ENCODE assay signal across 21 cellular contexts in genomic region chr12:25040593-25040992, GRCh38.
DNase-seq lines count a peak whose midpoint lies in the region; ATAC-seq, FAIRE-seq and TF ChIP-seq lines count a peak whose summit lies in the region.
"Had no signal": no experiment of that assay in that cellular context is flagged by ENCODE, and none has a peak within 500 bp of the region (broad histone marks: within the 10 kb centered on the region; RNA-seq: fewer than 3 reads in every experiment).

No MANE protein-coding gene starts in this region.

- no CpG with 5 or more reads among the region's 4 CpGs for WGBS in right lobe of liver (ENCODE audit: insufficient coverage, low coverage, low lambda C conversion rate, missing lambda C conversion rate)
- 88% methylated on average over 4 of the region's 4 CpGs for whole genome bisulfite sequencing in HepG2 (ENCODE audit: low lambda C conversion rate)
- WGBS in esophagus muscularis mucosa, result 73% methylated on average over 4 of the region's 4 CpGs

- H3K27me3 ChIP-seq in right lobe of liver (no peaks in the 10 kb centered on the region), HepG2 (ENCODE audit: control insufficient read depth in 1 of 2, insufficient read depth in 2 of 2, low read length in 2 of 2) (no peaks in the 10 kb centered on the region; a peak in 1 of 5 replicates), osteoblast (ENCODE audit: insufficient read depth, low read length) (peaks cover 3% of the 10 kb centered on the region), esophagus muscularis mucosa (no peaks in the 10 kb centered on the region)

- no peak overlapping the region for H3K9ac ChIP-seq in HepG2 (ENCODE audit: insufficient read depth, low read depth, low read length)

- no peak for FAIRE-seq in HepG2 (lab: Jason Lieb, UNC)

- no peak for DNase-seq in right lobe of liver
- DNase-seq in HepG2 (ENCODE audit: low spot score), result no peak
- DNase-seq in osteoblast (ENCODE audit: insufficient read length, low spot score, missing footprints), result no peak
- DNase-seq in cerebellar nuclear complex (lab: John Stamatoyannopoulos, UW), result no peak
- DNase-seq in esophagus muscularis mucosa (ENCODE audit: extremely low spot score), result no peak
- DNase-seq in NCI-H187 treated with DMSO at 0.1 percent for 48 hours (lab: John Stamatoyannopoulos, UW), result no peak
- DNase-seq: AML-193; CD4-positive, alpha-beta memory T cell; DMS79; GDM1; GOT3; HFFc6; KBM-7; NCI-H1092; NCI-H1694; NCI-H2171; NCI-H446 treated with DMSO at 0.1 percent for 48 hours; NCI-H82 had no signal

- H3K4me3 ChIP-seq in right lobe of liver (no peak overlapping the region), HepG2 (replicated peaks in 1 of 3; ENCODE audit: insufficient read depth in 1 of 3, low read depth in 2 of 3, low read length in 3 of 3) (no peak overlapping the region), osteoblast (ENCODE audit: insufficient read depth, low read length) (no peak overlapping the region), esophagus muscularis mucosa (no peak overlapping the region)

- H3K9me3 ChIP-seq in right lobe of liver (no peaks in the 10 kb centered on the region), HepG2 (ENCODE audit: low read length) (no peaks in the 10 kb centered on the region), osteoblast (ENCODE audit: low read depth, low read length) (no peaks in the 10 kb centered on the region), esophagus muscularis mucosa (no peaks in the 10 kb centered on the region)

- H3K4me1 Mint-ChIP-seq in dendritic cell treated with granulocyte-macrophage colony-stimulating factor and Interleukin-4, amounts not matched to agents 40 ng/mL and 50 ng/mL, for 4 days (ENCODE audit: low read depth), result peaks cover 15% of the 10 kb centered on the region

- H3K27ac Mint-ChIP-seq in dendritic cell treated with granulocyte-macrophage colony-stimulating factor and Interleukin-4, amounts not matched to agents 40 ng/mL and 50 ng/mL, for 4 days, result peak overlapping the region; percentile 28
- H3K27ac Mint-ChIP-seq: CD4-positive, alpha-beta memory T cell; HFFc6 had no signal

- TF ChIP-seq POLR2A in right lobe of liver (IDR thresholded peaks at IDR 0.05) (no peak), HepG2 (IDR thresholded peaks at IDR 0.05; ENCODE audit: insufficient read depth in 1 of 2, low read depth in 2 of 2, low read length in 2 of 2) (no peak), esophagus muscularis mucosa (IDR thresholded peaks at IDR 0.05; ENCODE audit: low read depth) (no peak)

- H3K27ac ChIP-seq in right lobe of liver (no peak overlapping the region), HepG2 (ENCODE audit: extremely low read length, insufficient read depth, low read length) (no peak overlapping the region), osteoblast (ENCODE audit: low read depth, low read length) (no peak overlapping the region), esophagus muscularis mucosa (replicated peaks in 1 of 4) (peak overlapping the region in 1 of 4 donors; percentile 1)

- H3K4me3 Mint-ChIP-seq in dendritic cell treated with granulocyte-macrophage colony-stimulating factor and Interleukin-4, amounts not matched to agents 40 ng/mL and 50 ng/mL, for 4 days, result no peak overlapping the region
- H3K4me3 Mint-ChIP-seq: CD4-positive, alpha-beta memory T cell had no signal

- no peaks in the 10 kb centered on the region for H4K20me1 ChIP-seq in HepG2 (ENCODE audit: insufficient read depth, low read length)
- H4K20me1 ChIP-seq in osteoblast (ENCODE audit: insufficient read depth, low read length), result no peaks in the 10 kb centered on the region

- H3K79me2 ChIP-seq in HepG2 (ENCODE audit: insufficient read depth, low read length) (no peaks in the 10 kb centered on the region), osteoblast (ENCODE audit: insufficient read depth, low read length) (no peaks in the 10 kb centered on the region)

- intact Hi-C loops in right lobe of liver (cut with DNase I) (no loop called here), HepG2 (cut with micrococcal nuclease; ENCODE audit: unreplicated experiment) (no loop called here), esophagus muscularis mucosa (cut with DNase I) (no loop called here)
- intact Hi-C loops in dendritic cell treated with granulocyte-macrophage colony-stimulating factor and Interleukin-4, amounts not matched to agents 40 ng/mL and 50 ng/mL, for 4 days (cut with micrococcal nuclease), result no loop called here

- CTCF ChIA-PET in HepG2 (lab: Yijun Ruan, JAX; ENCODE audit: low intra/inter-chr PET ratio, low total read pairs), result no interaction called here

- POLR2A ChIA-PET in HepG2 (lab: Yijun Ruan, JAX), result no interaction called here

- BruUV-seq in HepG2 (replicated peaks; lab: Mats Ljungman, UMichigan), result no TSS peak

- H3K27me3 Mint-ChIP-seq in dendritic cell treated with granulocyte-macrophage colony-stimulating factor and Interleukin-4, amounts not matched to agents 40 ng/mL and 50 ng/mL, for 4 days, result no peaks in the 10 kb centered on the region

- H3K4me1 ChIP-seq in right lobe of liver (no peaks in the 10 kb centered on the region), HepG2 (ENCODE audit: insufficient read depth, low read length) (no peaks in the 10 kb centered on the region), osteoblast (ENCODE audit: insufficient read depth, low read length) (no peaks in the 10 kb centered on the region), esophagus muscularis mucosa (no peaks in the 10 kb centered on the region)

- no peak for TF ChIP-seq CTCF in right lobe of liver (IDR thresholded peaks at IDR 0.05)
- no peak for TF ChIP-seq CTCF in HepG2 (CRISPR knock-in tag; IDR thresholded peaks at IDR 0.05)
- no peak for TF ChIP-seq CTCF in osteoblast (IDR thresholded peaks at IDR 0.05; ENCODE audit: extremely low read depth, low read depth, low read length)
- no peak for TF ChIP-seq CTCF in esophagus muscularis mucosa (IDR thresholded peaks at IDR 0.05)

- H3K9me3 Mint-ChIP-seq in dendritic cell treated with granulocyte-macrophage colony-stimulating factor and Interleukin-4, amounts not matched to agents 40 ng/mL and 50 ng/mL, for 4 days, result peaks cover 2% of the 10 kb centered on the region

- H3K36me3 Mint-ChIP-seq in dendritic cell treated with granulocyte-macrophage colony-stimulating factor and Interleukin-4, amounts not matched to agents 40 ng/mL and 50 ng/mL, for 4 days (ENCODE audit: low read depth), result no peaks in the 10 kb centered on the region

- ATAC-seq in right lobe of liver (peak in 3 of 4 donors; percentile 45 to 76 (median 55)), HepG2 (no peak)
- ATAC-seq: Panc1, Right ventricle myocardium inferior had no signal

- H2AFZ ChIP-seq in HepG2 (ENCODE audit: low read length) (no peak overlapping the region), osteoblast (ENCODE audit: low read length) (peak overlapping the region; percentile 79)

- H3K4me2 ChIP-seq in HepG2 (ENCODE audit: low read depth, low read length), result no peak overlapping the region
- no peak overlapping the region for H3K4me2 ChIP-seq in osteoblast (ENCODE audit: insufficient read depth, low read length)

- in situ Hi-C loops in HepG2 (cut with HindIII; ENCODE audit: extremely low pct_ligation_motif_present, low pct_unique_long_range_greater_than_20kb), result no loop called here

- TF ChIP-seq RAD21 in HepG2 (CRISPR knock-in tag; IDR thresholded peaks at IDR 0.05), result no peak

- H3K36me3 ChIP-seq in right lobe of liver (no peaks in the 10 kb centered on the region), HepG2 (replicated peaks in 1 of 2; ENCODE audit: control insufficient read depth in 1 of 2, insufficient read depth in 2 of 2, low read length in 2 of 2) (no peaks in the 10 kb centered on the region), osteoblast (ENCODE audit: insufficient read depth, low read length) (no peaks in the 10 kb centered on the region), esophagus muscularis mucosa (no peaks in the 10 kb centered on the region)

- no peak for TF ChIP-seq EP300 in HepG2 (IDR thresholded peaks at IDR 0.05; ENCODE audit: low read depth in 2 of 2, low read length in 2 of 2)
- no peak for TF ChIP-seq EP300 in HepG2 (CRISPR knock-in tag; IDR thresholded peaks at IDR 0.05; ENCODE audit: borderline replicate concordance)
- TF ChIP-seq EP300 in esophagus muscularis mucosa (IDR thresholded peaks at IDR 0.05), result no peak

TF ChIP-seq in HepG2, 621 proteins besides CTCF, POLR2A, EP300 and RAD21 (continues in another document):
- no peak for TF ChIP-seq ZNF230 (CRISPR knock-in tag; IDR thresholded peaks at IDR 0.05)
- no peak for TF ChIP-seq SOX5 (CRISPR knock-in tag; IDR thresholded peaks at IDR 0.05; ENCODE audit: borderline replicate concordance)
- no peak for TF ChIP-seq ZNF18 (CRISPR knock-in tag; IDR thresholded peaks at IDR 0.05; ENCODE audit: insufficient replicate concordance)
- no peak for TF ChIP-seq ZBTB21 (CRISPR knock-in tag; IDR thresholded peaks at IDR 0.05)
- no peak for TF ChIP-seq ZFP91 (CRISPR knock-in tag; IDR thresholded peaks at IDR 0.05; ENCODE audit: borderline replicate concordance)
- TF ChIP-seq ZNF674 (CRISPR knock-in tag; IDR thresholded peaks at IDR 0.05; ENCODE audit: low read depth), result no peak
- no peak for TF ChIP-seq ZNF773 (CRISPR knock-in tag; IDR thresholded peaks at IDR 0.05; ENCODE audit: borderline replicate concordance)
- TF ChIP-seq ELF4 (CRISPR knock-in tag; IDR thresholded peaks at IDR 0.05; ENCODE audit: borderline replicate concordance), result no peak
